Comparison of ENCODE assay signal across 8 cellular contexts in the genomic region with DNA sequence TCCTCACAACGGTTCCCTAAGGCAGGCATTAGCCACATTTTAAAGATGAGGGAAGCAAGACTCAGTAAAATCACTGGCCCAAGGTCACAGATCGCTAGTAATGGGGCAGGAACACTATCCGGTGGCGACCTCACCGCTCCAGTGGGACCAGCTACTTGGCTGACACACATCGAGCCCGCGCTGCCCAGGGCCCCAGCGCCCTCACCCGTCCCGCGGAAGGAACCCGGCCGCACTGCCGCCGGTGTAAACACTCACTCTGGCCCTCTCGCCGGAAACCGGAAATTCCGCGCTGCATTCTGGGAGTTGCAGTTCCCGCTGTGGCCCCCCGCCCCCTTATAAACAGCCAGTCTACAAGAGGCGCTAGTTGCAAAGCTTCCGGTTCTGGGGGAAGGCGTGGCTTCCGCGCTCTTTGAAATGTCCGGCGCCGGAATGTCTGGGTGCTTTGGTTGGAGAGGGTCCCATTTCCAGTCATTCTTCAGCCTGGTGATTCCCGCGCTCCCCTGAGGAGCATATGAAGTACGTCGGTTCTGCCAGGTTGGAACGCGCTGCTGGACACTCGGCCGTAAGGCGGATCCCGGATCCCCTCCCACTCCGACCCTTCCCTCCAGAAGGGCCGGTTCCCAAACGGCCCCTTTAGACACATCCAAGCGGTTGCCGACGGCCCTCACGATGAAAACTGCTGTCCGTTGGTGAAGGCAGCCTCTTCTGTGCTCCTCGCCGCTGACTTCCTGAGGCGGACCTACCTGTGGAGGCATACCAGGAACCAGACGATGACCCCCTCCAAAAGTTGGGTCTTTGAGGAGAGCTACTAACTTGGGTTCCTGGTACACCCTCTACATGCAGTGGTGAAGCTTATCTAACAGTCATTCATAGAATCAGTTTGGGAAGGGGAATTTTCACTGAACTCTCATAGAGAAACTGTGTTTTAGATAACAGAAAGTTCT. TPM values are rescaled to one million over a fixed set of nuclear protein-coding genes. Genes with fewer than 3 reads are reported as not detected.
DNase-seq lines count a peak whose midpoint lies in the region; ATAC-seq and TF ChIP-seq lines count a peak whose summit lies in the region.

A gene with protein sequence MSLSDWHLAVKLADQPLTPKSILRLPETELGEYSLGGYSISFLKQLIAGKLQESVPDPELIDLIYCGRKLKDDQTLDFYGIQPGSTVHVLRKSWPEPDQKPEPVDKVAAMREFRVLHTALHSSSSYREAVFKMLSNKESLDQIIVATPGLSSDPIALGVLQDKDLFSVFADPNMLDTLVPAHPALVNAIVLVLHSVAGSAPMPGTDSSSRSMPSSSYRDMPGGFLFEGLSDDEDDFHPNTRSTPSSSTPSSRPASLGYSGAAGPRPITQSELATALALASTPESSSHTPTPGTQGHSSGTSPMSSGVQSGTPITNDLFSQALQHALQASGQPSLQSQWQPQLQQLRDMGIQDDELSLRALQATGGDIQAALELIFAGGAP (minus strand): TSS at position 258 of the 944 bp plus-strand sequence. CDS start 2,293 bp downstream, outside the sequence.

- WGBS in testis, 2 donors = 0 to 1% methylated on average over 18 to 53 of the region's 53 CpGs

- peak within 1 kb of the TSS; percentile 41 to 57 for H3K27ac ChIP-seq in testis

- DNase-seq in GM10266 (ENCODE audit: extremely low spot score) (peak; percentile 91), NCI-H1092 treated with DMSO at 0.1 percent for 48 hours (lab: John Stamatoyannopoulos, UW) (peak; percentile 83), SKM-1 (lab: John Stamatoyannopoulos, UW; ENCODE audit: unreplicated experiment) (peak; percentile 95), glomerular endothelial cell (ENCODE audit: extremely low read depth, low read depth, low spot score) (peak; percentile 67), omental fat pad (ENCODE audit: low spot score) (peak; percentile 94), testis (peak; percentile 99)
- peak; percentile 96 to 97 for DNase-seq in activated naive CD4-positive, alpha-beta T cell treated with anti-CD3 and anti-CD28 coated beads, Interleukin-2, amount 50 U/mL, for 72 hours (ENCODE audit: low spot score in 2 of 2)

- no peaks in the 10 kb centered on the region for H3K27me3 ChIP-seq in testis

- H3K36me3 Mint-ChIP-seq in activated naive CD4-positive, alpha-beta T cell treated with anti-CD3 and anti-CD28 coated beads, Interleukin-2, amount 50 U/mL, for 72 hours = peaks cover 12 to 29% of the 10 kb centered on the region in 2 donors

- H3K27ac Mint-ChIP-seq in activated naive CD4-positive, alpha-beta T cell treated with anti-CD3 and anti-CD28 coated beads, Interleukin-2, amount 50 U/mL, for 72 hours = peak within 1 kb of the TSS; percentile 97 to 98

- TF ChIP-seq CTCF in GM10266 (IDR thresholded peaks at IDR 0.05; ENCODE audit: control insufficient read depth, insufficient read depth, low read depth, missing control alignments) (peak; percentile 50), omental fat pad (IDR thresholded peaks at IDR 0.05) (no peak), testis (IDR thresholded peaks at IDR 0.05) (peak in 1 of 3 experiments; percentile 33)

- H3K36me3 ChIP-seq in testis (ENCODE audit: low read depth, missing control alignments) = no peaks in the 10 kb centered on the region

- H3K9me3 ChIP-seq in testis = no peaks in the 10 kb centered on the region

- ATAC-seq in HG02588 (IDR thresholded peaks at IDR 0.05; ENCODE audit: unreplicated experiment) (peak; percentile 81), omental fat pad (ENCODE audit: low FRiP score) (peak; percentile 99)
- peak; percentile 96 for ATAC-seq in activated naive CD4-positive, alpha-beta T cell treated with anti-CD3 and anti-CD28 coated beads, Interleukin-2, amount 50 U/mL, for 72 hours

- H3K4me3 ChIP-seq in testis = peak within 1 kb of the TSS; percentile 67 to 70

- intact Hi-C loops in testis (cut with DNase I; ENCODE audit: low total_unique reads) = no loop called here

- peaks cover 5% of the 10 kb centered on the region for H3K4me1 ChIP-seq in testis

- H3K9me3 Mint-ChIP-seq in activated naive CD4-positive, alpha-beta T cell treated with anti-CD3 and anti-CD28 coated beads, Interleukin-2, amount 50 U/mL, for 72 hours = peaks cover 0 to 11% of the 10 kb centered on the region in 2 donors

- TF ChIP-seq POLR2A in testis (IDR thresholded peaks at IDR 0.05) = peak; percentile 31

RNA-seq across cellular contexts. Expression of the gene that starts here (rescaled TPM):
- 10 to 100 TPM; 43.3 to 50.4 TPM for total RNA-seq in activated naive CD4-positive, alpha-beta T cell treated with anti-CD3 and anti-CD28 coated beads, Interleukin-2, amount 50 U/mL, for 72 hours
- total RNA-seq in glomerular endothelial cell (47.4 and 54.8 TPM in 2 replicates), omental fat pad (10 to 100 TPM; 28.0 to 39.2 (median 34.8) TPM), testis (10 to 100 TPM; 61.9 to 70.6 TPM)
- polyA plus RNA-seq in testis (ENCODE audit: insufficient read depth, low read depth, low replicate concordance) = 104 TPM

Comparison
In these comparisons a context has a peak if more than half of its experiments do, and no peak if none do; other contexts are left out.
1. Peak in every context shown above with its lines: DNase-seq, ATAC-seq, H3K4me3 ChIP-seq and H3K27ac ChIP-seq.